In genomic region chr21:30072496-30072895, GRCh38 we compare ENCODE assay signal across 9 cellular contexts.
DNase-seq lines count a peak whose midpoint lies in the region; ATAC-seq and TF ChIP-seq lines count a peak whose summit lies in the region.
"Had no signal": no experiment of that assay in that cellular context is flagged by ENCODE, and none has a peak within 500 bp of the region (broad histone marks: within the 10 kb centered on the region; RNA-seq: fewer than 3 reads in every experiment).

No MANE protein-coding gene starts in this region.

- in situ Hi-C loops in KBM-7 (cut with MboI; ENCODE audit: low pct_unique_long_range_greater_than_20kb, low sequenced_read_pairs), result no loop called here

- peaks cover 13% of the 10 kb centered on the region for H3K9me3 ChIP-seq in WERI-Rb-1 (ENCODE audit: severe bottlenecking)
- H3K9me3 ChIP-seq: HAP-1 had no signal

- H3K27ac ChIP-seq in WERI-Rb-1, result no peak overlapping the region

- ATAC-seq in HG03045 (IDR thresholded peaks at IDR 0.05; ENCODE audit: unreplicated experiment), result no peak
- ATAC-seq in GM19467 (IDR thresholded peaks at IDR 0.05; ENCODE audit: unreplicated experiment), result no peak

- no peaks in the 10 kb centered on the region for H3K36me3 ChIP-seq in WERI-Rb-1
- H3K36me3 ChIP-seq: HAP-1 had no signal

- H3K4me3 ChIP-seq in WERI-Rb-1 (ENCODE audit: low read depth, low read length), result no peak overlapping the region
- H3K4me3 ChIP-seq: HAP-1 had no signal

- no peaks in the 10 kb centered on the region for H3K27me3 ChIP-seq in WERI-Rb-1 (ENCODE audit: insufficient read depth, low read depth, severe bottlenecking)

- peak; percentile 16 to 18 for DNase-seq in AML-193 (lab: John Stamatoyannopoulos, UW)
- DNase-seq in KBM-7, result peak; percentile 5
- peak; percentile 70 for DNase-seq in WERI-Rb-1
- peak; percentile 16 for DNase-seq in iris pigment epithelial cell (ENCODE audit: low read depth)
- DNase-seq in SKM-1 (lab: John Stamatoyannopoulos, UW; ENCODE audit: unreplicated experiment), result no peak
- no peak for DNase-seq in NCI-H1930 (lab: John Stamatoyannopoulos, UW)

- TF ChIP-seq CTCF in WERI-Rb-1 (IDR thresholded peaks at IDR 0.05; ENCODE audit: low read depth, low read length), result peak; percentile 78

Comparison
In these comparisons a context has a peak if more than half of its experiments do, and no peak if none do; other contexts are left out.
1. DNase-seq: peak in AML-193 (2 of 2), KBM-7 (single experiment), WERI-Rb-1 (single experiment) and iris pigment epithelial cell (single experiment); none in SKM-1 (single experiment) and NCI-H1930 (0 of 2).